Comparison of ENCODE assay signal across 10 cellular contexts in genomic region chr18:14978962-14979535, GRCh38.
A peak's percentile ranks its signal among the peaks of the same experiment; 100 is the strongest.
DNase-seq lines count a peak whose midpoint lies in the region; ATAC-seq, FAIRE-seq and TF ChIP-seq lines count a peak whose summit lies in the region.
"Had no signal": no experiment of that assay in that cellular context is flagged by ENCODE, and none has a peak within 500 bp of the region (broad histone marks: within the 10 kb centered on the region; RNA-seq: fewer than 3 reads in every experiment).

No MANE protein-coding gene starts in this region.

- ATAC-seq in mucosa of descending colon: peak; percentile 81
- no peak for ATAC-seq in CD8-positive, alpha-beta T cell
- no peak for ATAC-seq in stimulated activated naive B cell treated with anti-CD40 and anti-IgM and Interleukin-4, amounts not matched to agents 10 μg/mL and 1 μg/mL and 100 μg/mL, for 72 hours (replicated peaks)

- TF ChIP-seq CTCF in Loucy (conservative IDR thresholded peaks at IDR 0.05; ENCODE audit: low read length) (peak; percentile 38; the same call in 1 of the 2 replicates), astrocyte (IDR thresholded peaks at IDR 0.05; ENCODE audit: insufficient read depth, low read depth, low read length) (peak; percentile 3), mucosa of descending colon (IDR thresholded peaks at IDR 0.05) (peak; percentile 48), prostate gland (IDR thresholded peaks at IDR 0.05) (peak in 2 of 4 experiments; percentile 6 to 17)
- TF ChIP-seq CTCF in CD8-positive, alpha-beta T cell (IDR thresholded peaks at IDR 0.05): no peak

- H3K9me2 ChIP-seq in Loucy (replicated peaks; ENCODE audit: low read depth, low read length): no peaks in the 10 kb centered on the region

- no peak overlapping the region for H3K4me2 ChIP-seq in Loucy (ENCODE audit: low read depth, low read length, poor library complexity, severe bottlenecking)
- no peak overlapping the region for H3K4me2 ChIP-seq in astrocyte (ENCODE audit: low read length)

- peaks cover 3% of the 10 kb centered on the region; the same call in 1 of the 2 replicates for H3K9me3 ChIP-seq in Loucy (ENCODE audit: insufficient read depth, low read depth, low read length)
- peaks cover 3% of the 10 kb centered on the region for H3K9me3 ChIP-seq in astrocyte (ENCODE audit: insufficient read depth, low read depth, low read length)
- H3K9me3 ChIP-seq in mucosa of descending colon: no peaks in the 10 kb centered on the region
- no peaks in the 10 kb centered on the region for H3K9me3 ChIP-seq in CD8-positive, alpha-beta T cell (ENCODE audit: low read length)
- H3K9me3 ChIP-seq in prostate gland: no peaks in the 10 kb centered on the region
- H3K9me3 ChIP-seq: neutrophil had no signal

- TF ChIP-seq POLR2A in prostate gland (IDR thresholded peaks at IDR 0.05): no peak

- H3K27me3 Mint-ChIP-seq in astrocyte (ENCODE audit: low read depth, unreplicated experiment): no peaks in the 10 kb centered on the region
- H3K27me3 Mint-ChIP-seq in CD8-positive, alpha-beta T cell (ENCODE audit: low read depth): no peaks in the 10 kb centered on the region
- no peaks in the 10 kb centered on the region for H3K27me3 Mint-ChIP-seq in stimulated activated naive B cell treated with anti-CD40 and anti-IgM and Interleukin-4, amounts not matched to agents 10 μg/mL and 1 μg/mL and 100 μg/mL, for 72 hours

- H3K4me3 ChIP-seq in Loucy (ENCODE audit: low read length, poor library complexity, severe bottlenecking) (no peak overlapping the region), astrocyte (ENCODE audit: insufficient read depth, low read depth, low read length) (no peak overlapping the region), mucosa of descending colon (no peak overlapping the region), prostate gland (no peak overlapping the region)
- no peak overlapping the region for H3K4me3 ChIP-seq in CD8-positive, alpha-beta T cell (ENCODE audit: low read depth, low read length)

- H3K27me3 ChIP-seq in Loucy (ENCODE audit: insufficient read depth, low read length, poor library complexity, severe bottlenecking) (no peaks in the 10 kb centered on the region), astrocyte (ENCODE audit: insufficient read depth, low read length) (no peaks in the 10 kb centered on the region), prostate gland (replicated peaks; ENCODE audit: insufficient read depth) (no peaks in the 10 kb centered on the region)
- no peaks in the 10 kb centered on the region for H3K27me3 ChIP-seq in CD8-positive, alpha-beta T cell (ENCODE audit: insufficient read depth, low read length)
- H3K27me3 ChIP-seq: neutrophil had no signal

- peaks cover 3% of the 10 kb centered on the region for H3K4me1 Mint-ChIP-seq in astrocyte (ENCODE audit: low read depth, unreplicated experiment)
- no peaks in the 10 kb centered on the region for H3K4me1 Mint-ChIP-seq in CD8-positive, alpha-beta T cell (ENCODE audit: low read depth)
- H3K4me1 Mint-ChIP-seq in stimulated activated naive B cell treated with anti-CD40 and anti-IgM and Interleukin-4, amounts not matched to agents 10 μg/mL and 1 μg/mL and 100 μg/mL, for 72 hours: no peaks in the 10 kb centered on the region

- H3K9me3 Mint-ChIP-seq in astrocyte (ENCODE audit: unreplicated experiment): peaks cover 9% of the 10 kb centered on the region
- H3K9me3 Mint-ChIP-seq in CD8-positive, alpha-beta T cell: no peaks in the 10 kb centered on the region
- H3K9me3 Mint-ChIP-seq in stimulated activated naive B cell treated with anti-CD40 and anti-IgM and Interleukin-4, amounts not matched to agents 10 μg/mL and 1 μg/mL and 100 μg/mL, for 72 hours: peaks cover 4 to 14% of the 10 kb centered on the region in 2 donors

- intact Hi-C loops in mucosa of descending colon (cut with DNase I, micrococcal nuclease): no loop called here
- intact Hi-C loops in CD8-positive, alpha-beta T cell (cut with DNase I, micrococcal nuclease): no loop called here
- intact Hi-C loops in prostate gland (cut with DNase I): no loop called here

- H3K4me1 ChIP-seq in Loucy (ENCODE audit: insufficient read depth, low read length, poor library complexity, severe bottlenecking): no peaks in the 10 kb centered on the region
- H3K4me1 ChIP-seq in astrocyte (ENCODE audit: insufficient read depth, low read length): no peaks in the 10 kb centered on the region
- no peaks in the 10 kb centered on the region for H3K4me1 ChIP-seq in mucosa of descending colon (ENCODE audit: low read depth)
- no peaks in the 10 kb centered on the region for H3K4me1 ChIP-seq in CD8-positive, alpha-beta T cell (ENCODE audit: insufficient read depth, low read length)
- no peaks in the 10 kb centered on the region for H3K4me1 ChIP-seq in prostate gland (replicated peaks)

- H3K79me2 ChIP-seq in Loucy (ENCODE audit: insufficient read depth, low read length) (no peaks in the 10 kb centered on the region), astrocyte (ENCODE audit: insufficient read depth, low read length) (no peaks in the 10 kb centered on the region)

- H3K9ac ChIP-seq in Loucy (ENCODE audit: low read depth, low read length, poor library complexity, severe bottlenecking) (no peak overlapping the region), astrocyte (ENCODE audit: low read length) (no peak overlapping the region)

- H3K4me3 Mint-ChIP-seq in astrocyte (ENCODE audit: unreplicated experiment): no peak overlapping the region
- H3K4me3 Mint-ChIP-seq in CD8-positive, alpha-beta T cell: no peak overlapping the region
- H3K4me3 Mint-ChIP-seq in stimulated activated naive B cell treated with anti-CD40 and anti-IgM and Interleukin-4, amounts not matched to agents 10 μg/mL and 1 μg/mL and 100 μg/mL, for 72 hours: no peak overlapping the region

- H3K36me3 Mint-ChIP-seq in astrocyte (ENCODE audit: low read depth, unreplicated experiment): no peaks in the 10 kb centered on the region
- no peaks in the 10 kb centered on the region for H3K36me3 Mint-ChIP-seq in CD8-positive, alpha-beta T cell
- H3K36me3 Mint-ChIP-seq in stimulated activated naive B cell treated with anti-CD40 and anti-IgM and Interleukin-4, amounts not matched to agents 10 μg/mL and 1 μg/mL and 100 μg/mL, for 72 hours: no peaks in the 10 kb centered on the region

- H3K27ac ChIP-seq in astrocyte (ENCODE audit: low read depth, low read length) (no peak overlapping the region), prostate gland (no peak overlapping the region)
- no peak overlapping the region for H3K27ac ChIP-seq in CD8-positive, alpha-beta T cell (ENCODE audit: low read depth, low read length)
- H3K27ac ChIP-seq: neutrophil had no signal

- H4K20me1 ChIP-seq in Loucy (ENCODE audit: insufficient read depth, low read length, poor library complexity, severe bottlenecking): no peaks in the 10 kb centered on the region
- H4K20me1 ChIP-seq in astrocyte (ENCODE audit: insufficient read depth, low read length): no peaks in the 10 kb centered on the region

- POLR2A ChIA-PET in CD8-positive, alpha-beta T cell (lab: Charles Lee): no interaction called here

- no peaks in the 10 kb centered on the region for H3F3A ChIP-seq in Loucy (ENCODE audit: low read depth)

- CTCF ChIA-PET in CD8-positive, alpha-beta T cell (lab: Charles Lee): no interaction called here

- H2AFZ ChIP-seq in Loucy (ENCODE audit: low read length) (no peak overlapping the region), astrocyte (ENCODE audit: low read depth, low read length) (no peak overlapping the region)

- no peak for FAIRE-seq in astrocyte (lab: Jason Lieb, UNC)

- no peak overlapping the region for H3K27ac Mint-ChIP-seq in astrocyte (ENCODE audit: unreplicated experiment)
- no peak overlapping the region for H3K27ac Mint-ChIP-seq in CD8-positive, alpha-beta T cell
- no peak overlapping the region for H3K27ac Mint-ChIP-seq in stimulated activated naive B cell treated with anti-CD40 and anti-IgM and Interleukin-4, amounts not matched to agents 10 μg/mL and 1 μg/mL and 100 μg/mL, for 72 hours

- 31% methylated on average over 8 of the region's 8 CpGs for WGBS in prostate gland

- H3K36me3 ChIP-seq in Loucy (ENCODE audit: insufficient read depth, low read length) (no peaks in the 10 kb centered on the region), astrocyte (ENCODE audit: insufficient read depth, low read length) (no peaks in the 10 kb centered on the region), mucosa of descending colon (ENCODE audit: low read depth) (no peaks in the 10 kb centered on the region), prostate gland (no peaks in the 10 kb centered on the region)
- H3K36me3 ChIP-seq in CD8-positive, alpha-beta T cell (ENCODE audit: insufficient read depth, low read length): no peaks in the 10 kb centered on the region
- H3K36me3 ChIP-seq: neutrophil had no signal

- DNase-seq in DMS 273 treated with DMSO at 0.1 percent for 48 hours (lab: John Stamatoyannopoulos, UW) (peak; percentile 36), astrocyte (ENCODE audit: low read depth) (no peak), mucosa of descending colon (peak in 2 of 3 donors; percentile 68 to 85), NCI-H1092 treated with DMSO at 0.1 percent for 48 hours (lab: John Stamatoyannopoulos, UW) (no peak), prostate gland (ENCODE audit: low spot score) (no peak)
- no peak for DNase-seq in CD8-positive, alpha-beta T cell
- DNase-seq in stimulated activated naive B cell treated with anti-CD40 and anti-IgM and Interleukin-4, amounts not matched to agents 10 μg/mL and 1 μg/mL and 100 μg/mL, for 72 hours: no peak
- DNase-seq: activated gamma-delta T cell had no signal

Comparison
In these comparisons a context has a peak if more than half of its experiments do, and no peak if none do; other contexts are left out.
1. DNase-seq: peak in DMS 273 treated with DMSO at 0.1 percent for 48 hours (single experiment) and mucosa of descending colon (2 of 3); none in astrocyte (single experiment), CD8-positive, alpha-beta T cell (0 of 7), stimulated activated naive B cell treated with anti-CD40 and anti-IgM and Interleukin-4, amounts not matched to agents 10 μg/mL and 1 μg/mL and 100 μg/mL, for 72 hours (single experiment), NCI-H1092 treated with DMSO at 0.1 percent for 48 hours (single experiment) and prostate gland (single experiment).